In the genomic region with DNA sequence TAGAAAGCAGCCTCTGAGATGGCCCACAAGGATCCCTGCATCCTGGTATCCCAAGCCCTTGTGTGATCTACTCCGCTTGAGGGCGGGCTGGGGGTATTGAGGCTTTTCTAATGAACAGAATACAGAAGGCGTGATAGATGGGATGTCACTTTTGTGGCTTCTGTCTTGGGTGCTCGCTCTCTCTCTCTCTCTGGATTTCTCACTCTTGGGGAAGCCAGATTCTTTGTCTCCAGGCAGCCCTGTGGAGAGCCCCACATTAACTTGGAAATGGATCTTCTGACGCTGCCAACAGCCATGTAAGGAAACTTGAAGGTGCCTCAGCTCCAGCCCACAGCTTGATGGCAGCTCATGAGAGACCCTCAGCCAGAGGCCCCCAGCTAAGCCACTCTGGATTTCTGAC, we compare ENCODE assay signal across 25 cellular contexts. TPM values are rescaled to one million over a fixed set of nuclear protein-coding genes. Genes with fewer than 3 reads are reported as not detected.
"Had no signal": no experiment of that assay in that cellular context is flagged by ENCODE, and none has a peak within 500 bp of the region (broad histone marks: within the 10 kb centered on the region; RNA-seq: fewer than 3 reads in every experiment).

No MANE protein-coding gene starts in this region.

- H3K4me3 Mint-ChIP-seq: activated CD8-positive, alpha-beta T cell treated with anti-CD3 and anti-CD28 coated beads, Interleukin-2, amount 10 ng/mL, durations not matched to agents 7 days and 5 days; activated naive CD8-positive, alpha-beta T cell; central memory CD8-positive, alpha-beta T cell; natural killer cell; stimulated activated effector memory CD8-positive, alpha-beta T cell treated with anti-CD3 and anti-CD28 coated beads, Interleukin-12 subunit alpha, Interleukin-12 subunit beta, amount 100 ng/mL, for 72 hours; WTC11 had no signal

- H3K27me3 ChIP-seq: brain microvascular endothelial cell, left lung, neutrophil, transverse colon, vagina had no signal

- H3K27ac Mint-ChIP-seq: activated CD8-positive, alpha-beta T cell treated with anti-CD3 and anti-CD28 coated beads, Interleukin-2, amount 10 ng/mL, durations not matched to agents 7 days and 5 days; activated naive CD8-positive, alpha-beta T cell; natural killer cell; stimulated activated effector memory CD8-positive, alpha-beta T cell treated with anti-CD3 and anti-CD28 coated beads, Interleukin-12 subunit alpha, Interleukin-12 subunit beta, amount 100 ng/mL, for 72 hours; WTC11 had no signal

- FAIRE-seq: keratinocyte had no signal

- ATAC-seq: activated CD8-positive, alpha-beta T cell treated with anti-CD3 and anti-CD28 coated beads, Interleukin-2, amount 10 ng/mL, durations not matched to agents 7 days and 5 days; left lung; natural killer cell; stimulated activated effector memory CD8-positive, alpha-beta T cell treated with anti-CD3 and anti-CD28 coated beads, Interleukin-12 subunit alpha, Interleukin-12 subunit beta, amount 100 ng/mL, for 72 hours; WTC11 had no signal

- H2AFZ ChIP-seq: parathyroid adenoma had no signal

- H3K4me1 Mint-ChIP-seq: central memory CD8-positive, alpha-beta T cell; natural killer cell; stimulated activated effector memory CD8-positive, alpha-beta T cell treated with anti-CD3 and anti-CD28 coated beads, Interleukin-12 subunit alpha, Interleukin-12 subunit beta, amount 100 ng/mL, for 72 hours had no signal

- H3K9me3 ChIP-seq: esophagus squamous epithelium, left lung, mucosa of descending colon, neutrophil, transverse colon, vagina had no signal

- H3K4me3 ChIP-seq: esophagus squamous epithelium, left lung, mucosa of descending colon, transverse colon, vagina had no signal

- DNase-seq: activated CD4-positive, alpha-beta T cell treated with anti-CD3 and anti-CD28 coated beads for 48 hours; activated CD8-positive, alpha-beta memory T cell treated with anti-CD3 and anti-CD28 coated beads, Interleukin-2, amount 50 U/mL, for 4 hours; activated CD8-positive, alpha-beta T cell treated with anti-CD3 and anti-CD28 coated beads, Interleukin-2, amount 10 ng/mL, durations not matched to agents 7 days and 5 days; activated gamma-delta T cell treated with Interleukin-2 at 50 U/mL for 16 hours; activated T-cell treated with anti-CD3 and anti-CD28 coated beads, Interleukin-2, amount 50 U/mL, for 48 hours; anterior cingulate cortex; brain microvascular endothelial cell; cortex of kidney; effector CD4-positive, alpha-beta T cell; esophagus squamous epithelium; hippocampal formation; left lung; mucosa of descending colon; natural killer cell; transverse colon had no signal

- H3K79me2 ChIP-seq: parathyroid adenoma had no signal

- H3K9me3 Mint-ChIP-seq: central memory CD8-positive, alpha-beta T cell; natural killer cell; stimulated activated effector memory CD8-positive, alpha-beta T cell treated with anti-CD3 and anti-CD28 coated beads, Interleukin-12 subunit alpha, Interleukin-12 subunit beta, amount 100 ng/mL, for 72 hours had no signal

- H3K4me1 ChIP-seq: esophagus squamous epithelium, transverse colon, vagina had no signal

- H3K36me3 ChIP-seq: brain microvascular endothelial cell, esophagus squamous epithelium, left lung, neutrophil, transverse colon, vagina had no signal

- H3K36me3 Mint-ChIP-seq: activated naive CD8-positive, alpha-beta T cell; natural killer cell; stimulated activated effector memory CD8-positive, alpha-beta T cell treated with anti-CD3 and anti-CD28 coated beads, Interleukin-12 subunit alpha, Interleukin-12 subunit beta, amount 100 ng/mL, for 72 hours had no signal

- H3K27ac ChIP-seq: brain microvascular endothelial cell, esophagus squamous epithelium, left lung, neutrophil, parathyroid adenoma, vagina had no signal

- H3K9ac ChIP-seq: parathyroid adenoma had no signal

RNA-seq across cellular contexts. Expression of a gene that starts 28.4 kb away (rescaled TPM):
- total RNA-seq: activated CD8-positive, alpha-beta T cell treated with anti-CD3 and anti-CD28 coated beads, Interleukin-2, amount 10 ng/mL, durations not matched to agents 7 days and 5 days; esophagus squamous epithelium; fibroblast of villous mesenchyme; left lung; mucosa of descending colon; natural killer cell; subcutaneous adipose tissue; transverse colon; vagina; WTC11 had no signal
